Comparison of ENCODE assay signal across 9 cellular contexts in genomic region chr14:21509432-21510143, GRCh38. TPM values are rescaled to one million over a fixed set of nuclear protein-coding genes. Genes with fewer than 3 reads are reported as not detected.
DNase-seq lines count a peak whose midpoint lies in the region; ATAC-seq and TF ChIP-seq lines count a peak whose summit lies in the region.
"Had no signal": no experiment of that assay in that cellular context is flagged by ENCODE, and none has a peak within 500 bp of the region (broad histone marks: within the 10 kb centered on the region; RNA-seq: fewer than 3 reads in every experiment).

No MANE protein-coding gene starts in this region.

- H3K9me2 ChIP-seq in SK-N-SH: no peaks in the 10 kb centered on the region

- H3K4me1 ChIP-seq in SK-N-SH (ENCODE audit: control insufficient read depth in 1 of 2, insufficient read depth in 2 of 2, low read depth in 1 of 2, low read length in 1 of 2): peaks cover 0 to 9% of the 10 kb centered on the region in 2 experiments; a peak in 3 of 4 replicates

- TF ChIP-seq EP300 in SK-N-SH (IDR thresholded peaks at IDR 0.05; ENCODE audit: borderline replicate concordance in 1 of 2, low read depth in 1 of 2, low read length in 1 of 2): no peak

- H2AFZ ChIP-seq in SK-N-SH (ENCODE audit: low read depth): no peak overlapping the region

- no peaks in the 10 kb centered on the region for H3K9me3 ChIP-seq in SK-N-SH

- H3K36me3 ChIP-seq in SK-N-SH (replicated peaks in 1 of 2; ENCODE audit: control insufficient read depth in 1 of 2, insufficient read depth in 2 of 2, low read length in 1 of 2): peaks cover 8 to 19% of the 10 kb centered on the region in 2 experiments

- peak overlapping the region; percentile 94 for H3K4me2 ChIP-seq in SK-N-SH

- no peak for TF ChIP-seq RAD21 in SK-N-SH (IDR thresholded peaks at IDR 0.05; ENCODE audit: low read length)

- no peak for ATAC-seq in SK-N-SH treated with all-trans-retinoic acid at 6 μM for 48 hours
- ATAC-seq in GM21526 (IDR thresholded peaks at IDR 0.05; ENCODE audit: low FRiP score, unreplicated experiment): no peak

- H3K79me2 ChIP-seq in SK-N-SH (ENCODE audit: insufficient read depth): peaks cover 64% of the 10 kb centered on the region

- no peaks in the 10 kb centered on the region for H3K27me3 ChIP-seq in SK-N-SH (ENCODE audit: insufficient read depth)

- H3K4me3 ChIP-seq in SK-N-SH (ENCODE audit: low read depth in 2 of 2, low read length in 1 of 2) (peak overlapping the region; percentile 78 to 89), fibroblast of mammary gland (ENCODE audit: control insufficient read depth, low read depth, low read length) (peak overlapping the region; percentile 97), skeletal muscle cell (ENCODE audit: low read depth, low read length) (peak overlapping the region; percentile 97)

- POLR2A ChIA-PET in SK-N-SH (lab: Yijun Ruan, JAX): interaction anchor here (1.7 kb wide), 1 partner anchor 9 kb away, joined by 3 read pairs; no protein-coding TSS in a partner anchor

- peak overlapping the region; percentile 90; the same call in 1 of the 2 replicates for H3K9ac ChIP-seq in SK-N-SH

- peaks cover 6% of the 10 kb centered on the region for H3F3A ChIP-seq in SK-N-SH (replicated peaks; ENCODE audit: insufficient read depth)

- no peak for DNase-seq in SK-N-SH
- peak; percentile 24 for DNase-seq in RKO (ENCODE audit: low spot score)
- no peak for DNase-seq in fibroblast of mammary gland (ENCODE audit: low read depth)
- no peak for DNase-seq in skeletal muscle cell (ENCODE audit: low read depth)
- no peak for DNase-seq in COR-L47 (lab: John Stamatoyannopoulos, UW)
- no peak for DNase-seq in DMS79 treated with DMSO at 0.1 percent for 48 hours (lab: John Stamatoyannopoulos, UW)
- DNase-seq: NCI-H1105 treated with DMSO at 0.1 percent for 48 hours had no signal

- no peaks in the 10 kb centered on the region for H4K20me1 ChIP-seq in SK-N-SH (ENCODE audit: insufficient read depth)

- TF ChIP-seq CTCF in SK-N-SH (IDR thresholded peaks at IDR 0.05) (no peak), fibroblast of mammary gland (conservative IDR thresholded peaks at IDR 0.05; ENCODE audit: control insufficient read depth, insufficient read depth, low read depth, low read length) (no peak)

- H3K27ac ChIP-seq in SK-N-SH (ENCODE audit: low read depth in 2 of 2, low read length in 1 of 2): peak overlapping the region in 1 of 2 experiments; percentile 84; a peak in 1 of 4 replicates

- CTCF ChIA-PET in SK-N-SH (lab: Yijun Ruan, JAX): interaction anchor here (0.6 to 4.6 kb wide), 3 partner anchors 13 to 333 kb away, joined by 3 to 49 read pairs (median 18); no protein-coding TSS in a partner anchor

- 79% methylated on average over 6 of the region's 6 CpGs for WGBS in SK-N-SH (ENCODE audit: low lambda C conversion rate)

TF ChIP-seq in SK-N-SH, 30 proteins besides CTCF, POLR2A, EP300 and RAD21:
- TF ChIP-seq SIN3A (IDR thresholded peaks at IDR 0.05; ENCODE audit: borderline replicate concordance, low read depth, low read length) (no peak), GATA2 (CRISPR knock-in tag; IDR thresholded peaks at IDR 0.05) (no peak), MEF2A (IDR thresholded peaks at IDR 0.05; ENCODE audit: borderline replicate concordance, low read depth) (no peak), RCOR1 (IDR thresholded peaks at IDR 0.05; ENCODE audit: low read length) (no peak)

TF ChIP-seq in SK-N-SH treated with all-trans-retinoic acid at 6 μM for 48 hours, 23 proteins besides CTCF, POLR2A, EP300 and RAD21:
- TF ChIP-seq ISL1 (CRISPR knock-in tag; IDR thresholded peaks at IDR 0.05): no peak
- TF ChIP-seq TCF4 (CRISPR knock-in tag; IDR thresholded peaks at IDR 0.05; ENCODE audit: borderline replicate concordance): no peak
- TF ChIP-seq ZNF8 (CRISPR knock-in tag; IDR thresholded peaks at IDR 0.05): no peak
- TF ChIP-seq SNAI2 (CRISPR knock-in tag; IDR thresholded peaks at IDR 0.05): no peak
- no peak for TF ChIP-seq ESRRG (CRISPR knock-in tag; IDR thresholded peaks at IDR 0.05)
- no peak for TF ChIP-seq TOX (CRISPR knock-in tag; IDR thresholded peaks at IDR 0.05; ENCODE audit: borderline replicate concordance)
- TF ChIP-seq ARNTL (CRISPR knock-in tag; IDR thresholded peaks at IDR 0.05; ENCODE audit: borderline replicate concordance, low read depth): no peak
- no peak for TF ChIP-seq ZFP3 (CRISPR knock-in tag; IDR thresholded peaks at IDR 0.05)
- TF ChIP-seq RARB (CRISPR knock-in tag; IDR thresholded peaks at IDR 0.05): no peak
- no peak for TF ChIP-seq ZNF565 (CRISPR knock-in tag; conservative IDR thresholded peaks at IDR 0.05; ENCODE audit: low read depth)

RNA-seq across cellular contexts. Expression of gene METTL3, which starts 1.6 kb away (rescaled TPM):
- polyA plus RNA-seq in SK-N-SH (2012; rRNA removed): 118 and 198 TPM in 2 replicates
- 61.6 and 76.3 TPM in 2 replicates for polyA plus RNA-seq in SK-N-SH (2012; cell fraction: cytosol; rRNA removed)
- polyA plus RNA-seq in SK-N-SH (2012; cell fraction: nucleus; rRNA removed): 869 and 939 TPM in 2 replicates

RNA-seq across cellular contexts. Expression of gene SALL2, which starts 16.6 kb away (rescaled TPM):
- 7.5 and 9.1 TPM in 2 replicates for polyA plus RNA-seq in SK-N-SH (2012; rRNA removed)
- 7.0 and 7.7 TPM in 2 replicates for polyA plus RNA-seq in SK-N-SH (2012; cell fraction: cytosol; rRNA removed)
- 6.1 and 6.4 TPM in 2 replicates for polyA plus RNA-seq in SK-N-SH (2012; cell fraction: nucleus; rRNA removed)

RNA-seq across cellular contexts. Expression of gene TOX4, which starts 32.6 kb away (rescaled TPM):
- polyA plus RNA-seq in SK-N-SH (2012; rRNA removed): 52.3 and 69.3 TPM in 2 replicates
- 45.6 and 45.7 TPM in 2 replicates for polyA plus RNA-seq in SK-N-SH (2012; cell fraction: cytosol; rRNA removed)
- polyA plus RNA-seq in SK-N-SH (2012; cell fraction: nucleus; rRNA removed): 68.6 and 95.7 TPM in 2 replicates

RNA-seq across cellular contexts. Expression of gene RAB2B, which starts 32.8 kb away (rescaled TPM):
- 24.4 and 41.2 TPM in 2 replicates for polyA plus RNA-seq in SK-N-SH (2012; rRNA removed)
- polyA plus RNA-seq in SK-N-SH (2012; cell fraction: cytosol; rRNA removed): 30.1 and 36.3 TPM in 2 replicates
- 13.2 and 30.3 TPM in 2 replicates for polyA plus RNA-seq in SK-N-SH (2012; cell fraction: nucleus; rRNA removed)

RNA-seq across cellular contexts. Expression of gene CHD8, which starts 53.7 kb away (rescaled TPM):
- 20.1 and 25.3 TPM in 2 replicates for polyA plus RNA-seq in SK-N-SH (2012; rRNA removed)
- 13.4 and 15.8 TPM in 2 replicates for polyA plus RNA-seq in SK-N-SH (2012; cell fraction: cytosol; rRNA removed)
- 75.7 and 107 TPM in 2 replicates for polyA plus RNA-seq in SK-N-SH (2012; cell fraction: nucleus; rRNA removed)
